Comparison of ENCODE assay signal across 1 cellular context in the genomic region with DNA sequence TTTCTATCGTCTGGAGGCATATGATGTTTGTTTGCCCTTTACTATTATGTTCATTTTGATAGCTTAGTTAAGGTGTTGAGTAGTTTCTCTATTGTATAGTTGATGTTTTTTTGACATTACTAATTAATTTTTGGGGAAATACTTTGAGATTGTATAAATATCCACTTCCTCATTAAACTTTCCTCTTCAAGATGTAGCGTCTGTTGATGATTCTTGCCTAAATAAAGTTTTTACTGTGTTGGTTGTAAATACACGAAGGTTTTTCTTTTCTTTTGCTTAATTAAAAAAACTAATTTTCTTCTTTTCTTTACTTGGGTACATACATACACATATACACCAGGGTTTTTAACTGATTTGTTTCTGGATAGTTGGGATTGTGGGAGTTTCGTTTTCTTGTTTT.
TF ChIP-seq lines count a peak whose summit lies in the region.

No MANE protein-coding gene starts in this region.

TF ChIP-seq in WTC11, 78 proteins besides CTCF, POLR2A, EP300 and RAD21 (continued from another document):
- no peak for TF ChIP-seq ZNF219 (CRISPR knock-in tag; IDR thresholded peaks at IDR 0.05; ENCODE audit: borderline replicate concordance)
- no peak for TF ChIP-seq TEAD4 (CRISPR knock-in tag; IDR thresholded peaks at IDR 0.05)
- TF ChIP-seq, protein P1, sequence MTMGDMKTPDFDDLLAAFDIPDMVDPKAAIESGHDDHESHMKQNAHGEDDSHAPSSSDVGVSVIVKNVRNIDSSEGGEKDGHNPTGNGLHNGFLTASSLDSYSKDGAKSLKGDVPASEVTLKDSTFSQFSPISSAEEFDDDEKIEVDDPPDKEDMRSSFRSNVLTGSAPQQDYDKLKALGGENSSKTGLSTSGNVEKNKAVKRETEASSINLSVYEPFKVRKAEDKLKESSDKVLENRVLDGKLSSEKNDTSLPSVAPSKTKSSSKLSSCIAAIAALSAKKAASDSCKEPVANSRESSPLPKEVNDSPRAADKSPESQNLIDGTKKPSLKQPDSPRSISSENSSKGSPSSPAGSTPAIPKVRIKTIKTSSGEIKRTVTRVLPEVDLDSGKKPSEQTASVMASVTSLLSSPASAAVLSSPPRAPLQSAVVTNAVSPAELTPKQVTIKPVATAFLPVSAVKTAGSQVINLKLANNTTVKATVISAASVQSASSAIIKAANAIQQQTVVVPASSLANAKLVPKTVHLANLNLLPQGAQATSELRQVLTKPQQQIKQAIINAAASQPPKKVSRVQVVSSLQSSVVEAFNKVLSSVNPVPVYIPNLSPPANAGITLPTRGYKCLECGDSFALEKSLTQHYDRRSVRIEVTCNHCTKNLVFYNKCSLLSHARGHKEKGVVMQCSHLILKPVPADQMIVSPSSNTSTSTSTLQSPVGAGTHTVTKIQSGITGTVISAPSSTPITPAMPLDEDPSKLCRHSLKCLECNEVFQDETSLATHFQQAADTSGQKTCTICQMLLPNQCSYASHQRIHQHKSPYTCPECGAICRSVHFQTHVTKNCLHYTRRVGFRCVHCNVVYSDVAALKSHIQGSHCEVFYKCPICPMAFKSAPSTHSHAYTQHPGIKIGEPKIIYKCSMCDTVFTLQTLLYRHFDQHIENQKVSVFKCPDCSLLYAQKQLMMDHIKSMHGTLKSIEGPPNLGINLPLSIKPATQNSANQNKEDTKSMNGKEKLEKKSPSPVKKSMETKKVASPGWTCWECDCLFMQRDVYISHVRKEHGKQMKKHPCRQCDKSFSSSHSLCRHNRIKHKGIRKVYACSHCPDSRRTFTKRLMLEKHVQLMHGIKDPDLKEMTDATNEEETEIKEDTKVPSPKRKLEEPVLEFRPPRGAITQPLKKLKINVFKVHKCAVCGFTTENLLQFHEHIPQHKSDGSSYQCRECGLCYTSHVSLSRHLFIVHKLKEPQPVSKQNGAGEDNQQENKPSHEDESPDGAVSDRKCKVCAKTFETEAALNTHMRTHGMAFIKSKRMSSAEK (CRISPR knock-in tag; IDR thresholded peaks at IDR 0.05; ENCODE audit: borderline replicate concordance) = no peak
